In the genomic region with DNA sequence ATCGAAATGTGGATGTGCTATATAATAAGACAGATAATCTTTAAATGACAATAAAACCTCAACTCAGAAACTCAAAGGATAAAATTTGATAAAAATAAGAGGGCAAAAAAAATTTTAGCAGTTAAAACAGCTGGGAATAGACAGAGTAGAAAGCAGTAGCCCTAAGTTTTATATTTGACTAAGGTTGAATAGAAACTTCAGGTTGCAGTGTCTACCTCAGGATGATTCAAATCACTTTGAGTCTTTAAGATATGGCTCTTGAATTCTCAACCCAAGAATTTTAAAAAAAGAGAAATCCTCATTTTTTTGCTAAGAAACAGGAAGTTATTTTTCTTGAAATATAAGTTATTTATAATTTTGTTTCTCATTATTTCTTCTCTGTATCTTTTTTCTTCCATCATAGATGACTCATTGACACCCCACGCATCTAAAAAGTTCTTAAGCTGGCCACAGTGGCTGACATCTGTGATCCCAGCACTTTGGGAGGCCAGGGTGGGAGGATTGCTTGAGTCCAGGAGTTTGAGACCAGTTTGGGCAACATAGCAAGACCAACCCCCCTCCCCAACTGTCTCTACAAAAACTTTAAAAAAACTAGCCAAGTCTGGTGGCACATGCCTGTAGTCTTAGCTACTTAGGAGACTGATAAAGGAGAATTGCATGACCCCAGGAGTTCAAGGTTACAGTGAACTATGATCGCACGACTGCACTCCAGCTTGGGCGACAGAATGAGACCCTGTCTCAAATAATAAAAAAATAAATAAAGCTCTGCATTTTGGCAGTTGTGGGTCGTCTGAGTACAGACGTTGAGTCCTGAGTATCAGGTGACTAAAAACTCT, we compare ENCODE assay signal across 24 cellular contexts. TPM values are rescaled to one million over a fixed set of nuclear protein-coding genes. Genes with fewer than 3 reads are reported as not detected.
DNase-seq lines count a peak whose midpoint lies in the region; ATAC-seq lines count a peak whose summit lies in the region.
"Had no signal": no experiment of that assay in that cellular context is flagged by ENCODE, and none has a peak within 500 bp of the region (broad histone marks: within the 10 kb centered on the region; RNA-seq: fewer than 3 reads in every experiment).

No MANE protein-coding gene starts in this region.

- in situ Hi-C loops in KBM-7 (cut with MboI; ENCODE audit: low pct_unique_long_range_greater_than_20kb, low sequenced_read_pairs): no loop called here

- H3K4me1 Mint-ChIP-seq in activated T-helper 1 cell treated with anti-CD3 and anti-CD28 coated beads, Interleukin-12 subunit alpha, Interleukin-12 subunit beta, Interleukin-2, Interleukin-4 antibody, amounts not matched to agents 30 ng/mL and 10 ng/mL and 1 ng/mL, durations not matched to agents 14 hours and 24 hours and 36 hours (ENCODE audit: low read depth): peaks cover 42% of the 10 kb centered on the region

- no peak for DNase-seq in activated CD4-positive, CD25-positive, alpha-beta regulatory T cell treated with anti-CD3 and anti-CD28 coated beads, Interleukin-2, amount 50 U/mL, for 72 hours
- DNase-seq in KBM-7: peak; percentile 23
- no peak for DNase-seq in activated T-helper 1 cell treated with anti-CD3 and anti-CD28 coated beads, Interleukin-12 subunit alpha, Interleukin-12 subunit beta, Interleukin-2, Interleukin-4 antibody, amounts not matched to agents 30 ng/mL and 10 ng/mL and 1 ng/mL, durations not matched to agents 14 hours and 24 hours and 36 hours (ENCODE audit: low spot score)
- no peak for DNase-seq in mesendoderm
- DNase-seq in iPS-NIHi11 (ENCODE audit: low spot score): no peak
- no peak for DNase-seq in GM19238 (ENCODE audit: insufficient read length, low spot score)
- DNase-seq in UCSD-AML1 (lab: John Stamatoyannopoulos, UW; ENCODE audit: unreplicated experiment): no peak
- DNase-seq: activated CD4-positive, alpha-beta T cell treated with anti-CD3 and anti-CD28 coated beads, Interleukin-2, amount 50 U/mL, for 48 hours; glutamatergic neuron; GM23248; IMR-90; natural killer cell; NCI-H1048; NCI-H2029; NCI-H446 treated with DMSO at 0.1 percent for 48 hours; sigmoid colon; tibial artery had no signal

- H3K36me3 ChIP-seq in mesendoderm (ENCODE audit: control insufficient read depth, insufficient read depth, low read length): no peaks in the 10 kb centered on the region
- H3K36me3 ChIP-seq: sigmoid colon, tibial artery had no signal

- WGBS in mesendoderm (ENCODE audit: extremely low coverage, insufficient coverage, low lambda C conversion rate): no CpG with 5 or more reads among the region's 7 CpGs

- no peak overlapping the region for H3K18ac ChIP-seq in mesendoderm (ENCODE audit: low read length)

- H3K23ac ChIP-seq in mesendoderm (ENCODE audit: low read length): no peak overlapping the region

- no peak overlapping the region for H3K4me2 ChIP-seq in mesendoderm (ENCODE audit: low read length)
- H3K4me2 ChIP-seq: BLaER1 had no signal

- peak overlapping the region; percentile 74 for H3K27ac Mint-ChIP-seq in activated T-helper 1 cell treated with anti-CD3 and anti-CD28 coated beads, Interleukin-12 subunit alpha, Interleukin-12 subunit beta, Interleukin-2, Interleukin-4 antibody, amounts not matched to agents 30 ng/mL and 10 ng/mL and 1 ng/mL, durations not matched to agents 14 hours and 24 hours and 36 hours
- H3K27ac Mint-ChIP-seq: activated naive CD4-positive, alpha-beta T cell treated with anti-CD3 and anti-CD28 coated beads, Interleukin-2, amount 50 U/mL, for 24 hours; stimulated activated memory B cell treated with anti-CD40 and anti-IgM and Interleukin-4, amounts not matched to agents 10 μg/mL and 1 μg/mL and 100 μg/mL, for 72 hours had no signal

- H3K36me3 Mint-ChIP-seq in activated T-helper 1 cell treated with anti-CD3 and anti-CD28 coated beads, Interleukin-12 subunit alpha, Interleukin-12 subunit beta, Interleukin-2, Interleukin-4 antibody, amounts not matched to agents 30 ng/mL and 10 ng/mL and 1 ng/mL, durations not matched to agents 14 hours and 24 hours and 36 hours (ENCODE audit: low read depth): peaks cover 23% of the 10 kb centered on the region
- H3K36me3 Mint-ChIP-seq: natural killer cell had no signal

- intact Hi-C loops in activated T-helper 1 cell treated with anti-CD3 and anti-CD28 coated beads, Interleukin-12 subunit alpha, Interleukin-12 subunit beta, Interleukin-2, Interleukin-4 antibody, amounts not matched to agents 30 ng/mL and 10 ng/mL and 1 ng/mL, durations not matched to agents 14 hours and 24 hours and 36 hours (cut with micrococcal nuclease): no loop called here

- peak overlapping the region; percentile 56 for H4K8ac ChIP-seq in mesendoderm (ENCODE audit: low read depth, low read length)

- H2BK120ac ChIP-seq in mesendoderm (ENCODE audit: low read depth, low read length): no peak overlapping the region

- H4K5ac ChIP-seq in mesendoderm (ENCODE audit: low read length): no peak overlapping the region

- H2AK5ac ChIP-seq in mesendoderm (ENCODE audit: low read length): no peak overlapping the region

- H3K79me1 ChIP-seq in mesendoderm (ENCODE audit: low read length): no peaks in the 10 kb centered on the region

- H3K27me3 ChIP-seq in mesendoderm (ENCODE audit: insufficient read depth, low read length, poor library complexity): no peaks in the 10 kb centered on the region
- H3K27me3 ChIP-seq: BLaER1, sigmoid colon, tibial artery had no signal

- peaks cover 4% of the 10 kb centered on the region for H3K79me2 ChIP-seq in mesendoderm (ENCODE audit: control insufficient read depth, insufficient read depth, low read length)

- no peaks in the 10 kb centered on the region for H3K27me3 Mint-ChIP-seq in activated T-helper 1 cell treated with anti-CD3 and anti-CD28 coated beads, Interleukin-12 subunit alpha, Interleukin-12 subunit beta, Interleukin-2, Interleukin-4 antibody, amounts not matched to agents 30 ng/mL and 10 ng/mL and 1 ng/mL, durations not matched to agents 14 hours and 24 hours and 36 hours (ENCODE audit: insufficient read depth)
- H3K27me3 Mint-ChIP-seq: activated naive CD4-positive, alpha-beta T cell treated with anti-CD3 and anti-CD28 coated beads, Interleukin-2, amount 50 U/mL, for 24 hours; stimulated activated memory B cell treated with anti-CD40 and anti-IgM and Interleukin-4, amounts not matched to agents 10 μg/mL and 1 μg/mL and 100 μg/mL, for 72 hours had no signal

- H3K4ac ChIP-seq in mesendoderm (ENCODE audit: low read depth, low read length): no peak overlapping the region

- no peak overlapping the region for H3K56ac ChIP-seq in mesendoderm (ENCODE audit: low read length)

- no peaks in the 10 kb centered on the region for H3K4me1 ChIP-seq in mesendoderm (ENCODE audit: control insufficient read depth, low read depth, low read length)
- H3K4me1 ChIP-seq: BLaER1 had no signal

- no peak overlapping the region for H2BK5ac ChIP-seq in mesendoderm (ENCODE audit: low read length)

- no peak overlapping the region for H2BK15ac ChIP-seq in mesendoderm (replicated peaks; ENCODE audit: low read depth)

- H3K4me3 Mint-ChIP-seq in activated T-helper 1 cell treated with anti-CD3 and anti-CD28 coated beads, Interleukin-12 subunit alpha, Interleukin-12 subunit beta, Interleukin-2, Interleukin-4 antibody, amounts not matched to agents 30 ng/mL and 10 ng/mL and 1 ng/mL, durations not matched to agents 14 hours and 24 hours and 36 hours: no peak overlapping the region
- H3K4me3 Mint-ChIP-seq: activated naive CD4-positive, alpha-beta T cell treated with anti-CD3 and anti-CD28 coated beads, Interleukin-2, amount 50 U/mL, for 24 hours; mesothelial cell of epicardium; natural killer cell; stimulated activated memory B cell treated with anti-CD40 and anti-IgM and Interleukin-4, amounts not matched to agents 10 μg/mL and 1 μg/mL and 100 μg/mL, for 72 hours had no signal

- no peaks in the 10 kb centered on the region for H3K9me3 Mint-ChIP-seq in activated T-helper 1 cell treated with anti-CD3 and anti-CD28 coated beads, Interleukin-12 subunit alpha, Interleukin-12 subunit beta, Interleukin-2, Interleukin-4 antibody, amounts not matched to agents 30 ng/mL and 10 ng/mL and 1 ng/mL, durations not matched to agents 14 hours and 24 hours and 36 hours
- H3K9me3 Mint-ChIP-seq: activated naive CD4-positive, alpha-beta T cell treated with anti-CD3 and anti-CD28 coated beads, Interleukin-2, amount 50 U/mL, for 24 hours; mesothelial cell of epicardium; natural killer cell; stimulated activated memory B cell treated with anti-CD40 and anti-IgM and Interleukin-4, amounts not matched to agents 10 μg/mL and 1 μg/mL and 100 μg/mL, for 72 hours had no signal

- H3K4me3 ChIP-seq in mesendoderm (ENCODE audit: low read length): no peak overlapping the region
- H3K4me3 ChIP-seq: BLaER1, GM23248, sigmoid colon, tibial artery had no signal

- H3K27ac ChIP-seq in mesendoderm (ENCODE audit: low read depth, low read length): no peak overlapping the region
- H3K27ac ChIP-seq: BLaER1, GM23248, parathyroid adenoma, sigmoid colon, tibial artery had no signal

- ATAC-seq in activated CD4-positive, CD25-positive, alpha-beta regulatory T cell treated with anti-CD3 and anti-CD28 coated beads, Interleukin-2, amount 50 U/mL, for 24 hours: peak; percentile 35 to 51
- ATAC-seq: left lobe of liver; stimulated activated memory B cell treated with anti-CD40 and anti-IgM and Interleukin-4, amounts not matched to agents 10 μg/mL and 1 μg/mL and 100 μg/mL, for 72 hours had no signal

- H3K9ac ChIP-seq in mesendoderm (ENCODE audit: low read length): no peak overlapping the region
- H3K9ac ChIP-seq: BLaER1, GM23248, parathyroid adenoma had no signal

RNA-seq across cellular contexts. Expression of a gene that starts 23.9 kb away (rescaled TPM):
- 54.2 and 54.4 TPM in 2 replicates for total RNA-seq in activated T-helper 1 cell treated with anti-CD3 and anti-CD28 coated beads, Interleukin-12 subunit alpha, Interleukin-12 subunit beta, Interleukin-2, Interleukin-4 antibody, amounts not matched to agents 30 ng/mL and 10 ng/mL and 1 ng/mL, durations not matched to agents 14 hours and 24 hours and 36 hours
- polyA plus RNA-seq in mesendoderm (2013, experiment 1 of 2): 13.3 TPM
- polyA plus RNA-seq in mesendoderm (2013, experiment 2 of 2): 14.1 TPM
